In genomic region chr5:62306494-62307363, GRCh38 we compare ENCODE assay signal across 8 cellular contexts. TPM values are rescaled to one million over a fixed set of nuclear protein-coding genes. Genes with fewer than 3 reads are reported as not detected.
A peak's percentile ranks its signal among the peaks of the same experiment; 100 is the strongest.
DNase-seq lines count a peak whose midpoint lies in the region; ATAC-seq lines count a peak whose summit lies in the region.

No MANE protein-coding gene starts in this region.

- H3K36me3 Mint-ChIP-seq in effector memory CD8-positive, alpha-beta T cell (ENCODE audit: insufficient read depth), result peaks cover 41% of the 10 kb centered on the region

- peak; percentile 22 for ATAC-seq in HG02610 (IDR thresholded peaks at IDR 0.05; ENCODE audit: unreplicated experiment)
- ATAC-seq in effector memory CD8-positive, alpha-beta T cell (replicated peaks), result peak; percentile 20

- H3K27me3 Mint-ChIP-seq in effector memory CD8-positive, alpha-beta T cell, result no peaks in the 10 kb centered on the region

- H3K27ac Mint-ChIP-seq in effector memory CD8-positive, alpha-beta T cell, result peak overlapping the region; percentile 93 to 98

- H3K4me3 Mint-ChIP-seq in effector memory CD8-positive, alpha-beta T cell, result peak overlapping the region; percentile 89 to 98

- no peaks in the 10 kb centered on the region for H3K9me3 Mint-ChIP-seq in effector memory CD8-positive, alpha-beta T cell

- peaks cover 45 to 53% of the 10 kb centered on the region in 2 donors for H3K4me1 Mint-ChIP-seq in effector memory CD8-positive, alpha-beta T cell (ENCODE audit: low read depth in 2 of 2)

- DNase-seq in DMS53 (lab: John Stamatoyannopoulos, UW) (peak; percentile 85), DMS53 treated with DMSO at 0.1 percent for 48 hours (lab: John Stamatoyannopoulos, UW; ENCODE audit: unreplicated experiment) (no peak), NCI-H146 treated with DMSO at 0.1 percent for 48 hours (lab: John Stamatoyannopoulos, UW; ENCODE audit: unreplicated experiment) (peak; percentile 35), mesenteric fat pad (ENCODE audit: low spot score) (peak; percentile 92)
- DNase-seq in activated CD8-positive, alpha-beta memory T cell treated with anti-CD3 and anti-CD28 coated beads for 24 hours, result peak; percentile 82
- peak; percentile 53 to 65 (median 55) for DNase-seq in effector memory CD8-positive, alpha-beta T cell
- peak; percentile 45 to 47 for DNase-seq in stimulated activated CD8-positive, alpha-beta memory T cell treated with anti-CD3 and anti-CD28 coated beads, Interleukin-15, amount 100 ng/mL, for 48 hours (ENCODE audit: low read depth in 2 of 2)

RNA-seq across cellular contexts. Expression of gene KIF2A, which starts 0.7 kb away (rescaled TPM):
- 30.6 TPM for total RNA-seq in mesenteric fat pad
